24 cellular contexts compared by ENCODE assay signal in the genomic region with DNA sequence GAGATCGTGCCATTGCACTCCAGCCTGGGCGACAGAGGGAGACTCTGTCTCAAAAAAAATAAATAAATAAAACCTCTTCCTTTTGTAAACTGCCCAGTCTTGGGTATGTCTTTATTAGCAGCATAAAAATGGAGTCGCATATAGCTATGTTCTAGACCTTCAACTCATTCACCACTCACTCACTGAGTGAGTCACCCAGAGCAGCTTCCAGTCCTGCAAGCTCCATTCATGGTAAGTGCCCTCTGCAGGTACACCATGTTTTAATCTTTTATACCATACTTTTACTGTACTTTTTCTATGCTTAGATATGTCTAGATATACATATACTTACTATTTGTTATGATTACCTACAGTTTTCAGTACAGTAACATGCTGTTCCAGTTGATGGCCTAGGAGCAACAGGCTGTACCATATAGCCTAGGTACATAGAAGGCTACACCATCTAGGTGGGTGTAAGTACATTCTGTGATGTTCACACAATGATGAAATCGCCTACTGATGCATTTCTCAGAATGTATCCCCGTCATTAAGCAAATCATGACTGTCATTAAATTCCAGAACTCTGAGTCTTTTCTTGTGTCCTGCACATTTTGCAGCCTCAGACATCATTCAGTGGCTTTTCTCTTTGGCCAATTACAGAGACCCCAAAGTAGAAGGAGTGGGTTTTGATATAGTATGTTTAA. TPM values are rescaled to one million over a fixed set of nuclear protein-coding genes. Genes with fewer than 3 reads are reported as not detected.
DNase-seq lines count a peak whose midpoint lies in the region; ATAC-seq and TF ChIP-seq lines count a peak whose summit lies in the region.
"Had no signal": no experiment of that assay in that cellular context is flagged by ENCODE, and none has a peak within 500 bp of the region (broad histone marks: within the 10 kb centered on the region; RNA-seq: fewer than 3 reads in every experiment).

No MANE protein-coding gene starts in this region.

- no peaks in the 10 kb centered on the region for H3K9me3 ChIP-seq in PC-3 (ENCODE audit: low read length)
- no peaks in the 10 kb centered on the region for H3K9me3 ChIP-seq in prostate gland
- H3K9me3 ChIP-seq: colonic mucosa, esophagus squamous epithelium, psoas muscle had no signal

- DNase-seq in ELR (ENCODE audit: low read depth), result peak; percentile 70
- DNase-seq in PC-3, result peak; percentile 35
- DNase-seq in cardiac fibroblast (ENCODE audit: low read depth in 2 of 2), result peak; percentile 13 to 83
- peak; percentile 27 to 60 for DNase-seq in foreskin keratinocyte
- no peak for DNase-seq in NCI-H1694 (lab: John Stamatoyannopoulos, UW)
- no peak for DNase-seq in prostate gland (ENCODE audit: low spot score)
- DNase-seq: CD4-positive, alpha-beta memory T cell; colonic mucosa; DMS153; esophagus squamous epithelium; GDM1; head of caudate nucleus; Kasumi-1; left colon; NCI-H1092; NCI-H1930; psoas muscle; stimulated activated CD4-positive, alpha-beta T cell treated with anti-CD3 and anti-CD28 coated beads, Interleukin-2, amount 100 ng/mL, for 24 hours; trophoblast cell had no signal

- no peaks in the 10 kb centered on the region for H3K27me3 ChIP-seq in PC-3 (ENCODE audit: low read length)
- no peaks in the 10 kb centered on the region for H3K27me3 ChIP-seq in foreskin keratinocyte
- no peaks in the 10 kb centered on the region for H3K27me3 ChIP-seq in prostate gland (replicated peaks; ENCODE audit: insufficient read depth)
- H3K27me3 ChIP-seq: colonic mucosa had no signal

- H3K9me2 ChIP-seq in PC-3 (replicated peaks; ENCODE audit: low read length), result no peaks in the 10 kb centered on the region

- peak; percentile 23; the same call in 1 of the 2 replicates for TF ChIP-seq CTCF in PC-3 (conservative IDR thresholded peaks at IDR 0.05; ENCODE audit: low read depth, low read length)
- TF ChIP-seq CTCF in cardiac fibroblast (IDR thresholded peaks at IDR 0.05; ENCODE audit: low read depth, low read length), result peak; percentile 5
- peak; percentile 36 for TF ChIP-seq CTCF in foreskin keratinocyte (conservative IDR thresholded peaks at IDR 0.05)
- TF ChIP-seq CTCF in prostate gland (IDR thresholded peaks at IDR 0.05), result no peak

- no peak for TF ChIP-seq POLR2A in prostate gland (IDR thresholded peaks at IDR 0.05)

- H3K4me1 ChIP-seq in PC-3 (ENCODE audit: insufficient read depth, low read length) (no peaks in the 10 kb centered on the region), foreskin keratinocyte (no peaks in the 10 kb centered on the region), prostate gland (replicated peaks) (no peaks in the 10 kb centered on the region)
- H3K4me1 ChIP-seq: colonic mucosa, esophagus squamous epithelium, psoas muscle had no signal

- H3K27ac ChIP-seq in PC-3 (ENCODE audit: low read length), result no peak overlapping the region
- no peak overlapping the region for H3K27ac ChIP-seq in foreskin keratinocyte
- H3K27ac ChIP-seq in prostate gland, result no peak overlapping the region
- H3K27ac ChIP-seq: colonic mucosa, esophagus squamous epithelium, psoas muscle, skin epidermis had no signal

- POLR2A ChIA-PET in PC-3 (lab: Charles Lee; ENCODE audit: unreplicated experiment), result no interaction called here

- intact Hi-C loops in PC-3 (cut with micrococcal nuclease) (no loop called here), prostate gland (cut with DNase I) (no loop called here)

- H3K9ac ChIP-seq in PC-3 (ENCODE audit: low read length), result no peak overlapping the region

- no TSS peak for BruUV-seq in PC-3 (replicated peaks; lab: Mats Ljungman, UMichigan)

- no peak overlapping the region for H3K4me3 ChIP-seq in PC-3 (ENCODE audit: low read length)
- H3K4me3 ChIP-seq in cardiac fibroblast (replicated peaks in 1 of 2; ENCODE audit: low read depth in 2 of 2, low read length in 2 of 2), result no peak overlapping the region
- H3K4me3 ChIP-seq in prostate gland, result no peak overlapping the region
- H3K4me3 ChIP-seq: colonic mucosa, esophagus squamous epithelium, psoas muscle, skin epidermis had no signal

- H2AFZ ChIP-seq in PC-3 (ENCODE audit: low read length), result no peak overlapping the region

- H3K36me3 ChIP-seq in PC-3 (ENCODE audit: low read depth, low read length), result no peaks in the 10 kb centered on the region
- H3K36me3 ChIP-seq in prostate gland, result no peaks in the 10 kb centered on the region
- H3K36me3 ChIP-seq: colonic mucosa, esophagus squamous epithelium had no signal

- no peaks in the 10 kb centered on the region for H4K20me1 ChIP-seq in PC-3 (ENCODE audit: low read length)

- CTCF ChIA-PET in PC-3 (lab: Charles Lee), result interaction anchor here (1.0 kb wide), 1 partner anchor 95 kb away, joined by 4 read pairs; no protein-coding TSS in a partner anchor

- peak; percentile 58 for ATAC-seq in PC-3
- ATAC-seq in foreskin keratinocyte, result peak; percentile 78
- no peak for ATAC-seq in GM18858 (IDR thresholded peaks at IDR 0.05; ENCODE audit: unreplicated experiment)
- ATAC-seq in GM18870 (IDR thresholded peaks at IDR 0.05; ENCODE audit: unreplicated experiment), result no peak
- ATAC-seq: left colon, psoas muscle, Right ventricle myocardium inferior had no signal

- H3F3A ChIP-seq in PC-3 (ENCODE audit: low read length, unreplicated experiment), result no peaks in the 10 kb centered on the region

- WGBS in prostate gland, result 88% methylated on average over 5 of the region's 5 CpGs

- no peak overlapping the region for H3K4me2 ChIP-seq in PC-3 (ENCODE audit: low read length)

- H3K79me2 ChIP-seq in PC-3 (ENCODE audit: low read length), result no peaks in the 10 kb centered on the region

RNA-seq across cellular contexts. Expression of gene FARP1, which starts 13.7 kb away (rescaled TPM):
- total RNA-seq in PC-3 (2014; rRNA removed) (18.2 and 20.9 TPM in 2 replicates), foreskin keratinocyte (21.5 and 25.0 TPM in 2 replicates), prostate gland (10 to 100 TPM; 70.6 to 77.5 TPM)
- polyA plus RNA-seq in foreskin keratinocyte, result 17.0 and 21.0 TPM in 2 replicates
- total RNA-seq: OCI-LY7 had no signal

RNA-seq across cellular contexts. Expression of gene RNF113B, which starts 47.9 kb away (rescaled TPM):
- total RNA-seq in PC-3 (2014; rRNA removed) (not detected in 2 replicates), foreskin keratinocyte (not detected in 2 replicates), prostate gland (10 to 100 TPM in 1 of 2 donors, not detected in 1; 11.2 TPM)
- not detected in 2 replicates for polyA plus RNA-seq in foreskin keratinocyte
- total RNA-seq: CD4-positive, alpha-beta memory T cell; colonic mucosa; esophagus squamous epithelium; left colon; OCI-LY7; psoas muscle; Right ventricle myocardium inferior had no signal
- polyA plus RNA-seq: CD4-positive, alpha-beta memory T cell; psoas muscle had no signal

Comparison
In these comparisons a context has a peak if more than half of its experiments do, and no peak if none do; other contexts are left out.
1. DNase-seq: peak in ELR (single experiment), PC-3 (single experiment), cardiac fibroblast (2 of 2) and foreskin keratinocyte (2 of 2); none in NCI-H1694 (single experiment) and prostate gland (single experiment).
2. ATAC-seq: peak in PC-3 (single experiment) and foreskin keratinocyte (single experiment); none in GM18858 (single experiment) and GM18870 (single experiment).
3. CTCF ChIP-seq: peak in PC-3 (single experiment), cardiac fibroblast (single experiment) and foreskin keratinocyte (single experiment); none in prostate gland (0 of 4).